ENCODE assay signal across 22 cellular contexts in the genomic region with DNA sequence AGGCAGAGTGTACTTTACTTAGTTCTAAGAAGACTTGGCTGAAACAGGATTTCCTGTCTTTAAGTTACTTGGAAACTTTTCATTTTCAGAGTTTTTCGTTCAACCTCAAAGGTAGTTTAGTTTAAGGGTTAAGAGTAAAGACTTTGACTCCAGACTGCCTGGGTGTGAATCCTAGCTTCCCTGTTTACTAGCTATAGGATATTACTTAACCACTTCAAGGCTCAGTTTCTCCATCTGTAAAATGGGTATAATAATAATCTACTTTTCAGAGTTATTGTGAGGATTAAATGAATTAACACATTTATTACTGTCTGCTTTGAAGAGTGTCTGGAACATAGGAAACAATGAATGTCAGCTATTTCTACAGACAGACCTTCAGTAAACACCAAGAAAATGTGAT. TPM values are rescaled to one million over a fixed set of nuclear protein-coding genes. Genes with fewer than 3 reads are reported as not detected.
DNase-seq lines count a peak whose midpoint lies in the region; ATAC-seq, FAIRE-seq and TF ChIP-seq lines count a peak whose summit lies in the region.
"Had no signal": no experiment of that assay in that cellular context is flagged by ENCODE, and none has a peak within 500 bp of the region (broad histone marks: within the 10 kb centered on the region; RNA-seq: fewer than 3 reads in every experiment).

No MANE protein-coding gene starts in this region.

- in situ Hi-C loops in HepG2 (cut with HindIII; ENCODE audit: extremely low pct_ligation_motif_present, low pct_unique_long_range_greater_than_20kb) = no loop called here

- no peak overlapping the region for H3K4me2 ChIP-seq in HepG2 (ENCODE audit: low read depth, low read length)
- H3K4me2 ChIP-seq: BLaER1 treated with 17β-estradiol and CSF1 and Interleukin-3, amounts not matched to agents 10 nM and 100 nM; GM23338 had no signal

- no peaks in the 10 kb centered on the region for H3K27me3 Mint-ChIP-seq in activated CD4-positive, alpha-beta memory T cell treated with anti-CD3 and anti-CD28 coated beads, Interleukin-2, amount 10 ng/mL, durations not matched to agents 7 days and 5 days
- H3K27me3 Mint-ChIP-seq in activated CD4-positive, alpha-beta memory T cell treated with anti-CD3 and anti-CD28 coated beads for 36 hours = no peaks in the 10 kb centered on the region
- H3K27me3 Mint-ChIP-seq in activated T-helper 2 cell treated with anti-CD3 and anti-CD28 coated beads, Interferon-gamma antibody, Interleukin-2, Interleukin-4, amounts not matched to agents 10 μg/mL and 5 μg/mL and 100 μg/mL, durations not matched to agents 14 hours and 24 hours and 36 hours (ENCODE audit: low read depth) = no peaks in the 10 kb centered on the region
- H3K27me3 Mint-ChIP-seq: B cell; CD8-positive, alpha-beta memory T cell had no signal

- H3K9ac ChIP-seq in HepG2 (ENCODE audit: insufficient read depth, low read depth, low read length) = no peak overlapping the region
- H3K9ac ChIP-seq: BLaER1 treated with 17β-estradiol and CSF1 and Interleukin-3, amounts not matched to agents 10 nM and 100 nM had no signal

- TF ChIP-seq POLR2A in HepG2 (IDR thresholded peaks at IDR 0.05; ENCODE audit: insufficient read depth in 1 of 2, low read depth in 2 of 2, low read length in 2 of 2) (no peak), right lobe of liver (IDR thresholded peaks at IDR 0.05) (no peak), thyroid gland (IDR thresholded peaks at IDR 0.05) (no peak)

- no peak for TF ChIP-seq RAD21 in HepG2 (CRISPR knock-in tag; IDR thresholded peaks at IDR 0.05)

- peaks cover 6% of the 10 kb centered on the region for H3K79me2 ChIP-seq in HepG2 (ENCODE audit: insufficient read depth, low read length)

- H4K20me1 ChIP-seq in HepG2 (ENCODE audit: insufficient read depth, low read length) = no peaks in the 10 kb centered on the region

- H3K36me3 Mint-ChIP-seq in activated CD4-positive, alpha-beta memory T cell treated with anti-CD3 and anti-CD28 coated beads, Interleukin-2, amount 10 ng/mL, durations not matched to agents 7 days and 5 days (ENCODE audit: low read depth) = peaks cover 33% of the 10 kb centered on the region
- peaks cover 36% of the 10 kb centered on the region for H3K36me3 Mint-ChIP-seq in activated CD4-positive, alpha-beta memory T cell treated with anti-CD3 and anti-CD28 coated beads for 36 hours
- H3K36me3 Mint-ChIP-seq in activated T-helper 2 cell treated with anti-CD3 and anti-CD28 coated beads, Interferon-gamma antibody, Interleukin-2, Interleukin-4, amounts not matched to agents 10 μg/mL and 5 μg/mL and 100 μg/mL, durations not matched to agents 14 hours and 24 hours and 36 hours (ENCODE audit: low read depth) = peaks cover 39% of the 10 kb centered on the region

- H3K27ac Mint-ChIP-seq in activated CD4-positive, alpha-beta memory T cell treated with anti-CD3 and anti-CD28 coated beads, Interleukin-2, amount 10 ng/mL, durations not matched to agents 7 days and 5 days = peak overlapping the region; percentile 28
- H3K27ac Mint-ChIP-seq in activated CD4-positive, alpha-beta memory T cell treated with anti-CD3 and anti-CD28 coated beads for 36 hours = no peak overlapping the region
- peak overlapping the region; percentile 38 for H3K27ac Mint-ChIP-seq in activated T-helper 2 cell treated with anti-CD3 and anti-CD28 coated beads, Interferon-gamma antibody, Interleukin-2, Interleukin-4, amounts not matched to agents 10 μg/mL and 5 μg/mL and 100 μg/mL, durations not matched to agents 14 hours and 24 hours and 36 hours
- H3K27ac Mint-ChIP-seq: B cell; CD8-positive, alpha-beta memory T cell; GM23338; HFFc6 had no signal

- H3K27me3 ChIP-seq in HepG2 (ENCODE audit: control insufficient read depth in 1 of 2, insufficient read depth in 2 of 2, low read length in 2 of 2) (no peaks in the 10 kb centered on the region), right lobe of liver (no peaks in the 10 kb centered on the region), thyroid gland (no peaks in the 10 kb centered on the region)
- H3K27me3 ChIP-seq: BLaER1 treated with 17β-estradiol and CSF1 and Interleukin-3, amounts not matched to agents 10 nM and 100 nM had no signal

- TF ChIP-seq EP300 in HepG2 (IDR thresholded peaks at IDR 0.05; ENCODE audit: low read depth in 2 of 2, low read length in 2 of 2) = no peak
- no peak for TF ChIP-seq EP300 in HepG2 (CRISPR knock-in tag; IDR thresholded peaks at IDR 0.05; ENCODE audit: borderline replicate concordance)

- H3K4me1 Mint-ChIP-seq in activated CD4-positive, alpha-beta memory T cell treated with anti-CD3 and anti-CD28 coated beads, Interleukin-2, amount 10 ng/mL, durations not matched to agents 7 days and 5 days = peaks cover 12% of the 10 kb centered on the region
- no peaks in the 10 kb centered on the region for H3K4me1 Mint-ChIP-seq in activated CD4-positive, alpha-beta memory T cell treated with anti-CD3 and anti-CD28 coated beads for 36 hours (ENCODE audit: low read depth)
- peaks cover 3% of the 10 kb centered on the region for H3K4me1 Mint-ChIP-seq in activated T-helper 2 cell treated with anti-CD3 and anti-CD28 coated beads, Interferon-gamma antibody, Interleukin-2, Interleukin-4, amounts not matched to agents 10 μg/mL and 5 μg/mL and 100 μg/mL, durations not matched to agents 14 hours and 24 hours and 36 hours (ENCODE audit: low read depth)
- H3K4me1 Mint-ChIP-seq: B cell, GM23338 had no signal

- WGBS in HepG2 (ENCODE audit: low lambda C conversion rate) = 93% methylated on average over 1 of the region's 1 CpG
- 92% methylated on average over 1 of the region's 1 CpG for WGBS in right lobe of liver (ENCODE audit: insufficient coverage, low coverage, low lambda C conversion rate, missing lambda C conversion rate)
- WGBS in thyroid gland, 2 donors = 64 to 72% methylated on average over 1 of the region's 1 CpG

- CTCF ChIA-PET in activated CD4-positive, alpha-beta memory T cell treated with anti-CD3 and anti-CD28 coated beads, Interleukin-2, amount 10 ng/mL, durations not matched to agents 7 days and 5 days (lab: Charles Lee) = interaction anchor here (0.8 to 1.8 kb wide), 3 partner anchors 14 to 419 kb away, joined by 3 to 6 read pairs (median 3); a partner anchor contains a TSS
- CTCF ChIA-PET in activated CD4-positive, alpha-beta memory T cell treated with anti-CD3 and anti-CD28 coated beads for 36 hours (lab: Charles Lee) = no interaction called here
- CTCF ChIA-PET in HepG2 (lab: Yijun Ruan, JAX; ENCODE audit: low intra/inter-chr PET ratio, low total read pairs) = no interaction called here

- ATAC-seq in HepG2 = no peak
- ATAC-seq in right lobe of liver = no peak
- ATAC-seq in HG03108 (IDR thresholded peaks at IDR 0.05; ENCODE audit: unreplicated experiment) = no peak
- ATAC-seq: GM12878, GM23338, HCT116 had no signal

- no peak overlapping the region for H3K4me3 ChIP-seq in HepG2 (replicated peaks in 1 of 3; ENCODE audit: insufficient read depth in 1 of 3, low read depth in 2 of 3, low read length in 3 of 3)
- no peak overlapping the region for H3K4me3 ChIP-seq in right lobe of liver
- H3K4me3 ChIP-seq in thyroid gland (replicated peaks in 1 of 3) = no peak overlapping the region
- H3K4me3 ChIP-seq: BLaER1 treated with 17β-estradiol and CSF1 and Interleukin-3, amounts not matched to agents 10 nM and 100 nM; GM12878; GM23338 had no signal

- TF ChIP-seq CTCF in HepG2 (CRISPR knock-in tag; IDR thresholded peaks at IDR 0.05) (no peak), right lobe of liver (IDR thresholded peaks at IDR 0.05) (no peak), thyroid gland (IDR thresholded peaks at IDR 0.05) (no peak)

- peaks cover 7 to 27% of the 10 kb centered on the region in 2 experiments for H3K36me3 ChIP-seq in HepG2 (replicated peaks in 1 of 2; ENCODE audit: control insufficient read depth in 1 of 2, insufficient read depth in 2 of 2, low read length in 2 of 2)
- peaks cover 0 to 21% (median 2%) of the 10 kb centered on the region in 4 donors for H3K36me3 ChIP-seq in right lobe of liver
- H3K36me3 ChIP-seq in thyroid gland = no peaks in the 10 kb centered on the region

- FAIRE-seq in HepG2 (lab: Jason Lieb, UNC) = no peak
- FAIRE-seq: GM12878 had no signal

- DNase-seq in activated CD4-positive, alpha-beta memory T cell treated with anti-CD3 and anti-CD28 coated beads, Interleukin-2, amount 10 ng/mL, durations not matched to agents 7 days and 5 days = no peak
- no peak for DNase-seq in activated CD4-positive, alpha-beta memory T cell treated with anti-CD3 and anti-CD28 coated beads for 36 hours
- DNase-seq in HepG2 (ENCODE audit: low spot score) = no peak
- DNase-seq in right lobe of liver = no peak
- no peak for DNase-seq in activated T-helper 2 cell treated with anti-CD3 and anti-CD28 coated beads, Interferon-gamma antibody, Interleukin-2, Interleukin-4, amounts not matched to agents 10 μg/mL and 5 μg/mL and 100 μg/mL, durations not matched to agents 14 hours and 24 hours and 36 hours (ENCODE audit: low spot score)
- no peak for DNase-seq in thyroid gland
- no peak for DNase-seq in glomerular visceral epithelial cell (ENCODE audit: extremely low spot score)
- DNase-seq: 8988T; CD8-positive, alpha-beta memory T cell; COR-L47; DMS 273 treated with DMSO at 0.1 percent for 48 hours; DMS53; DND-41; EL; H7; HFFc6 had no signal

- no peaks in the 10 kb centered on the region for H3K9me3 Mint-ChIP-seq in activated CD4-positive, alpha-beta memory T cell treated with anti-CD3 and anti-CD28 coated beads, Interleukin-2, amount 10 ng/mL, durations not matched to agents 7 days and 5 days
- no peaks in the 10 kb centered on the region for H3K9me3 Mint-ChIP-seq in activated CD4-positive, alpha-beta memory T cell treated with anti-CD3 and anti-CD28 coated beads for 36 hours
- H3K9me3 Mint-ChIP-seq in activated T-helper 2 cell treated with anti-CD3 and anti-CD28 coated beads, Interferon-gamma antibody, Interleukin-2, Interleukin-4, amounts not matched to agents 10 μg/mL and 5 μg/mL and 100 μg/mL, durations not matched to agents 14 hours and 24 hours and 36 hours = no peaks in the 10 kb centered on the region
- H3K9me3 Mint-ChIP-seq: CD8-positive, alpha-beta memory T cell; GM23338; HFFc6 had no signal

- H3K4me1 ChIP-seq in HepG2 (ENCODE audit: insufficient read depth, low read length) (peaks cover 32% of the 10 kb centered on the region), right lobe of liver (no peaks in the 10 kb centered on the region), thyroid gland (peaks cover 11 to 14% of the 10 kb centered on the region in 2 donors)
- H3K4me1 ChIP-seq: BLaER1 treated with 17β-estradiol and CSF1 and Interleukin-3, amounts not matched to agents 10 nM and 100 nM had no signal

- H3K27ac ChIP-seq in HepG2 (ENCODE audit: extremely low read length, insufficient read depth, low read length) = no peak overlapping the region
- no peak overlapping the region for H3K27ac ChIP-seq in right lobe of liver
- peak overlapping the region in 2 of 3 donors; percentile 21 to 29 for H3K27ac ChIP-seq in thyroid gland
- H3K27ac ChIP-seq: BLaER1 treated with 17β-estradiol and CSF1 and Interleukin-3, amounts not matched to agents 10 nM and 100 nM had no signal

- H2AFZ ChIP-seq in HepG2 (ENCODE audit: low read length) = no peak overlapping the region
- H2AFZ ChIP-seq: GM23338 had no signal

- POLR2A ChIA-PET in activated CD4-positive, alpha-beta memory T cell treated with anti-CD3 and anti-CD28 coated beads, Interleukin-2, amount 10 ng/mL, durations not matched to agents 7 days and 5 days (lab: Charles Lee) = interaction anchor here (0.7 kb wide), 1 partner anchor 205 kb away, joined by 3 read pairs; no protein-coding TSS in a partner anchor
- POLR2A ChIA-PET in activated CD4-positive, alpha-beta memory T cell treated with anti-CD3 and anti-CD28 coated beads for 36 hours (lab: Charles Lee) = no interaction called here
- POLR2A ChIA-PET in HepG2 (lab: Yijun Ruan, JAX) = no interaction called here

- BruUV-seq in HepG2 (replicated peaks; lab: Mats Ljungman, UMichigan) = no TSS peak

- no peak overlapping the region for H3K4me3 Mint-ChIP-seq in activated CD4-positive, alpha-beta memory T cell treated with anti-CD3 and anti-CD28 coated beads, Interleukin-2, amount 10 ng/mL, durations not matched to agents 7 days and 5 days
- no peak overlapping the region for H3K4me3 Mint-ChIP-seq in activated CD4-positive, alpha-beta memory T cell treated with anti-CD3 and anti-CD28 coated beads for 36 hours
- H3K4me3 Mint-ChIP-seq in activated T-helper 2 cell treated with anti-CD3 and anti-CD28 coated beads, Interferon-gamma antibody, Interleukin-2, Interleukin-4, amounts not matched to agents 10 μg/mL and 5 μg/mL and 100 μg/mL, durations not matched to agents 14 hours and 24 hours and 36 hours (ENCODE audit: low read depth) = no peak overlapping the region
- H3K4me3 Mint-ChIP-seq: B cell; CD8-positive, alpha-beta memory T cell; GM23338; HFFc6 had no signal

- intact Hi-C loops in activated CD4-positive, alpha-beta memory T cell treated with anti-CD3 and anti-CD28 coated beads for 36 hours (cut with micrococcal nuclease) = no loop called here
- intact Hi-C loops in HepG2 (cut with micrococcal nuclease; ENCODE audit: unreplicated experiment) = no loop called here
- intact Hi-C loops in right lobe of liver (cut with DNase I) = no loop called here
- intact Hi-C loops in activated T-helper 2 cell treated with anti-CD3 and anti-CD28 coated beads, Interferon-gamma antibody, Interleukin-2, Interleukin-4, amounts not matched to agents 10 μg/mL and 5 μg/mL and 100 μg/mL, durations not matched to agents 14 hours and 24 hours and 36 hours (cut with micrococcal nuclease) = no loop called here
- intact Hi-C loops in thyroid gland (cut with DNase I) = no loop called here

- H3K9me3 ChIP-seq in HepG2 (ENCODE audit: low read length) (no peaks in the 10 kb centered on the region), right lobe of liver (no peaks in the 10 kb centered on the region), thyroid gland (no peaks in the 10 kb centered on the region)
- H3K9me3 ChIP-seq: BLaER1 treated with 17β-estradiol and CSF1 and Interleukin-3, amounts not matched to agents 10 nM and 100 nM had no signal

RNA-seq across cellular contexts. Expression of a gene that starts 30.0 kb away (rescaled TPM):
- 10 to 100 TPM; 11.5 to 14.0 TPM for total RNA-seq in activated CD4-positive, alpha-beta memory T cell treated with anti-CD3 and anti-CD28 coated beads, Interleukin-2, amount 10 ng/mL, durations not matched to agents 7 days and 5 days
- total RNA-seq in activated CD4-positive, alpha-beta memory T cell treated with anti-CD3 and anti-CD28 coated beads for 36 hours = 10 to 100 TPM; 18.7 TPM
- total RNA-seq in HepG2 (2016; rRNA removed; fragmentation: Illumina TruSeq; extraction: Trizol) (15.2 and 18.8 TPM in 2 replicates), right lobe of liver (1 to 10 TPM; 3.1 to 5.1 (median 4.2) TPM), thyroid gland (10 to 100 TPM; 13.6 to 19.3 (median 14.2) TPM)
- 0.62 and 0.81 TPM in 2 replicates for total RNA-seq in HepG2 (2016; cell fraction: cytosol; rRNA removed; fragmentation: Illumina TruSeq; extraction: Trizol; ENCODE audit: low read depth)
- 14.7 and 19.2 TPM in 2 replicates for total RNA-seq in HepG2 (2016; cell fraction: insoluble cytoplasmic fraction; rRNA removed; fragmentation: Illumina TruSeq; extraction: Trizol)
- total RNA-seq in HepG2 (2016; cell fraction: membrane; rRNA removed; fragmentation: Illumina TruSeq; extraction: Trizol) = 4.0 and 4.4 TPM in 2 replicates
- 10.7 and 10.8 TPM in 2 replicates for total RNA-seq in HepG2 (2016; cell fraction: nucleus; rRNA removed; fragmentation: Illumina TruSeq; extraction: Trizol)
- polyA plus RNA-seq in HepG2 (2011; rRNA removed) = 6.0 TPM in 2 replicates
- 2.8 and 4.7 TPM in 2 replicates for polyA plus RNA-seq in HepG2 (2011; cell fraction: cytosol; rRNA removed)
- polyA plus RNA-seq in HepG2 (2011; cell fraction: nucleus; rRNA removed) = 3.9 and 4.8 TPM in 2 replicates
- 9.4 and 11.1 TPM in 2 replicates for polyA plus RNA-seq in HepG2 (2012)
- 0.67 and 0.83 TPM in 2 replicates for polyA plus RNA-seq in HepG2 (2016; cell fraction: cytosol; fragmentation: Illumina TruSeq; extraction: Trizol; ENCODE audit: low read depth)
- 25.9 and 26.2 TPM in 2 replicates for polyA plus RNA-seq in HepG2 (2016; cell fraction: insoluble cytoplasmic fraction; fragmentation: Illumina TruSeq; extraction: Trizol; ENCODE audit: low read depth)
- 3.3 and 3.8 TPM in 2 replicates for polyA plus RNA-seq in HepG2 (2016; cell fraction: membrane; fragmentation: Illumina TruSeq; extraction: Trizol; ENCODE audit: low read depth)
- 15.4 and 16.5 TPM in 2 replicates for polyA plus RNA-seq in HepG2 (2016; cell fraction: nucleus; fragmentation: Illumina TruSeq; extraction: Trizol; ENCODE audit: insufficient read depth, low read depth)
- polyA minus RNA-seq in HepG2 (2011; rRNA and poly(A)+ RNA removed; ENCODE audit: low replicate concordance) = 2.7 and 8.2 TPM in 2 replicates
- polyA minus RNA-seq in HepG2 (2011; cell fraction: cytosol; rRNA and poly(A)+ RNA removed) = 3.2 and 4.1 TPM in 2 replicates
- polyA minus RNA-seq in HepG2 (2011; cell fraction: nucleus; rRNA and poly(A)+ RNA removed) = 13.5 and 13.8 TPM in 2 replicates
- total RNA-seq in activated T-helper 2 cell treated with anti-CD3 and anti-CD28 coated beads, Interferon-gamma antibody, Interleukin-2, Interleukin-4, amounts not matched to agents 10 μg/mL and 5 μg/mL and 100 μg/mL, durations not matched to agents 14 hours and 24 hours and 36 hours = 19.9 and 21.8 TPM in 2 replicates

Comparison
In these comparisons a context has a peak if more than half of its experiments do, and no peak if none do; other contexts are left out.
1. H3K27ac ChIP-seq: peak in thyroid gland (2 of 3); none in HepG2 (single experiment) and right lobe of liver (0 of 3).